Comparison of ENCODE assay signal across 13 cellular contexts in the genomic region with DNA sequence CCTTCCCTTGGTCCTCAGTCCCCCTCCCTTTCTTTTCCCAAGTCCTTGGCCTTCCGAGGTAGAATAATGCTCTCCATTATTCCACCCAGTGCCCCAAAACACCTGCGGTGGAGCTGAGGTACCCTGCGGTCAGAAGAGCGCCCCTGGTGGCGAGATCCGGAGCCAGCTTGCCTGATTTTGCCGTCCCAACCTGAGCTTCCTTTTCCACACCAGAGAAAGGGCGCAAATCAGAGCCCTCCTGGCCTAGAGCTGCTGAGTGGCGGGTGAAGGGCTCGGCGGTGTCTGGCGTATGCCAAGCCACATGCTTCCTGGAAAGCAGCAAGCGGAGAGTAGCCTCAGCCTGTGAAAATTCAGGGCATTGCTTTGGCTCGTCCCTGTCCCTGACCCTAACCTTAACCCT. TPM values are rescaled to one million over a fixed set of nuclear protein-coding genes. Genes with fewer than 3 reads are reported as not detected.
DNase-seq lines count a peak whose midpoint lies in the region; ATAC-seq, FAIRE-seq and TF ChIP-seq lines count a peak whose summit lies in the region.
"Had no signal": no experiment of that assay in that cellular context is flagged by ENCODE, and none has a peak within 500 bp of the region (broad histone marks: within the 10 kb centered on the region; RNA-seq: fewer than 3 reads in every experiment).

No MANE protein-coding gene starts in this region.

- no peak overlapping the region for H3K27ac Mint-ChIP-seq in progenitor cell of endocrine pancreas

- no peaks in the 10 kb centered on the region for H3K4me1 ChIP-seq in left lung

- H3K27me3 Mint-ChIP-seq in progenitor cell of endocrine pancreas = peaks cover 16% of the 10 kb centered on the region

- TF ChIP-seq CTCF in GM12872 (IDR thresholded peaks at IDR 0.05; ENCODE audit: insufficient read depth, low read depth, low read length) (peak; percentile 52), fibroblast of villous mesenchyme (IDR thresholded peaks at IDR 0.05; ENCODE audit: insufficient read depth, low read depth, low read length) (peak; percentile 59), progenitor cell of endocrine pancreas (IDR thresholded peaks at IDR 0.05; ENCODE audit: unreplicated experiment) (peak; percentile 57), left lung (IDR thresholded peaks at IDR 0.05) (no peak)

- ATAC-seq in left lung = no peak
- ATAC-seq: activated T-cell treated with anti-CD3 and anti-CD28 coated beads, Interleukin-2, amount 50 U/mL, for 4 hours had no signal

- no peaks in the 10 kb centered on the region for H3K36me3 ChIP-seq in left lung

- peak; percentile 39 for DNase-seq in RPMI8226
- no peak for DNase-seq in fibroblast of villous mesenchyme (ENCODE audit: low read depth)
- DNase-seq in progenitor cell of endocrine pancreas (ENCODE audit: low spot score, unreplicated experiment) = no peak
- no peak for DNase-seq in GM19239 (ENCODE audit: insufficient read length, low spot score)
- no peak for DNase-seq in NCI-H1694 treated with DMSO at 0.1 percent for 48 hours (lab: John Stamatoyannopoulos, UW)
- DNase-seq in left lung = no peak
- no peak for DNase-seq in central memory CD4-positive, alpha-beta T cell
- DNase-seq: activated T-cell treated with anti-CD3 and anti-CD28 coated beads, Interleukin-2, amount 50 U/mL, for 4 hours; NCI-H2171; T-helper 2 cell had no signal

- H3K9me3 ChIP-seq in left lung = no peaks in the 10 kb centered on the region

- H3K27ac ChIP-seq in left lung = no peak overlapping the region
- H3K27ac ChIP-seq: coronary artery had no signal

- no peak for FAIRE-seq in GM19239 (lab: Jason Lieb, UNC)

- no peaks in the 10 kb centered on the region for H3K27me3 ChIP-seq in left lung

- intact Hi-C loops in left lung (cut with DNase I) = no loop called here

- peaks cover 14% of the 10 kb centered on the region for H3K4me1 Mint-ChIP-seq in progenitor cell of endocrine pancreas (ENCODE audit: low read depth)

- no peak overlapping the region for H3K4me3 ChIP-seq in fibroblast of villous mesenchyme (ENCODE audit: low read depth, low read length)
- no peak overlapping the region for H3K4me3 ChIP-seq in left lung
- H3K4me3 ChIP-seq: coronary artery had no signal

- H3K9me3 Mint-ChIP-seq in progenitor cell of endocrine pancreas (ENCODE audit: low read depth) = no peaks in the 10 kb centered on the region

- H3K36me3 Mint-ChIP-seq in progenitor cell of endocrine pancreas (ENCODE audit: insufficient read depth) = no peaks in the 10 kb centered on the region

- H3K4me3 Mint-ChIP-seq in progenitor cell of endocrine pancreas (ENCODE audit: low read depth) = no peak overlapping the region

RNA-seq across cellular contexts. Expression of gene CARTPT, which starts 21.1 kb away (rescaled TPM):
- total RNA-seq in fibroblast of villous mesenchyme (not detected in 2 replicates), progenitor cell of endocrine pancreas (not detected in 2 replicates), left lung (not detected)
- total RNA-seq: activated T-cell treated with anti-CD3 and anti-CD28 coated beads, Interleukin-2, amount 50 U/mL, for 4 hours; renal cortical epithelial cell had no signal

Comparison
In these comparisons a context has a peak if more than half of its experiments do, and no peak if none do; other contexts are left out.
1. CTCF ChIP-seq: peak in GM12872 (single experiment), fibroblast of villous mesenchyme (single experiment) and progenitor cell of endocrine pancreas (single experiment); none in left lung (0 of 2).